In the genomic region with DNA sequence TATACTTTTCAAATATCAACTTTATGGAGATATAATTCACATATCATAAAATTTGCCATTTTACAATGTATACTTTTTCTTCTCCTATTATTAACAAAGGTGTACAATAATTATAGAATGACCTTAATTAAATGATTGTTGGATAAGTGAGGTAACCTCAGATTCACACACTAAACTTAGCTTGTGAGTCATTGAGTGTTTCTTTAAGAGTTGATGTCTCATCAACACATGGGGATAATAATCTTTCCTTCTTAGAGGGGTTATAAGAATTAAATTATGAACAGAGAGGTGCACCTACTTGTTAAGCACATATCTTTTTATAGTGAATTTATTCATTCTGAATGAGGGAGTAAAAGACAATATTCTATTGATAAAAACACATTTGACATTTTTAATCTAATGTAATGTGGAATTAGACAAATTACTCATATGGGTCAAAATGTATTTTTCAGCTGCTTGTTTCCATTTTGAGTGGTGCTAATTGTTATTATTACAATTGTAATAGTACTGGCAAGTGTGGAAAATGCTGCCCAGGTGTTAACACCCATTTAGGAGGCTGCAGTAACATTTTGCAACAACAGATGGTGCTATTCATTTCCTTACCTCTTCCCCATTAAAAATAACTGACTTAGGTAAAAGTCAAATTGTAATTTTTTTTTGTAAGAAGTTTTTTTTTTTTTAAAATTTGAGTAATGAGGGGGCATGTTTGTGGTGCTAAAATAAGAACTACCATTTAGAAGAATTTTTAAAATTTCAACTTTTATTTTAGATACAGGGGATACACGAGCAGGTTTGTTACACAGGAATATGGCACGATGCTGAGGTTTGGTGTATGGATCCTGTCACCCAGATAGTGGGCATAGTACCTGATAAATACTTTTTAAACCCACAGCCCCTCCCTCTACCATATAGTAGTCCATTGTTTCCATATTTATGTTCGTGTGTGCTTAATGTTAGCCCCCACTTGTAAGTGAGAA, we compare ENCODE assay signal across 9 cellular contexts. TPM values are rescaled to one million over a fixed set of nuclear protein-coding genes. Genes with fewer than 3 reads are reported as not detected.
DNase-seq lines count a peak whose midpoint lies in the region; ATAC-seq and TF ChIP-seq lines count a peak whose summit lies in the region.
"Had no signal": no experiment of that assay in that cellular context is flagged by ENCODE, and none has a peak within 500 bp of the region (broad histone marks: within the 10 kb centered on the region; RNA-seq: fewer than 3 reads in every experiment).

No MANE protein-coding gene starts in this region.

- WGBS in lower leg skin, 2 donors: 86 to 93% methylated on average over 3 of the region's 3 CpGs

- DNase-seq in NCI-H2029 treated with DMSO at 0.1 percent for 48 hours (lab: John Stamatoyannopoulos, UW): peak; percentile 4
- DNase-seq in NCI-H2029 (lab: John Stamatoyannopoulos, UW): no peak
- peak; percentile 13 for DNase-seq in RPMI7951 (ENCODE audit: low read depth)
- peak; percentile 3 for DNase-seq in hepatic stellate cell (ENCODE audit: low spot score)
- DNase-seq in lower leg skin (ENCODE audit: low spot score in 2 of 2): no peak

- TF ChIP-seq POLR2A in lower leg skin (IDR thresholded peaks at IDR 0.05): no peak

- intact Hi-C loops in lower leg skin (cut with DNase I; ENCODE audit: low total_unique reads): no loop called here

- TF ChIP-seq CTCF in lower leg skin (IDR thresholded peaks at IDR 0.05): no peak

- H3K4me3 ChIP-seq in lower leg skin (ENCODE audit: low read depth, poor library complexity, severe bottlenecking): no peak overlapping the region

- ATAC-seq in HG02870 (IDR thresholded peaks at IDR 0.05; ENCODE audit: unreplicated experiment) (peak; percentile 65), HG03439 (IDR thresholded peaks at IDR 0.05; ENCODE audit: unreplicated experiment) (no peak), GM21447 (IDR thresholded peaks at IDR 0.05; ENCODE audit: unreplicated experiment) (no peak)

RNA-seq across cellular contexts. Expression of gene DYNAP, which starts 32.1 kb away (rescaled TPM):
- not detected in 2 replicates for total RNA-seq in RPMI7951 (2014; rRNA removed; shearing (Covaris generic))
- not detected for total RNA-seq in lower leg skin
- total RNA-seq: CD4-positive, CD25-positive, alpha-beta regulatory T cell had no signal

Comparison
In these comparisons a context has a peak if more than half of its experiments do, and no peak if none do; other contexts are left out.
1. DNase-seq: peak in NCI-H2029 treated with DMSO at 0.1 percent for 48 hours (single experiment), RPMI7951 (single experiment) and hepatic stellate cell (single experiment); none in NCI-H2029 (single experiment) and lower leg skin (0 of 2).